Comparison of ENCODE assay signal across 1 cellular context in genomic region chr18:77341527-77341926, GRCh38.
TF ChIP-seq lines count a peak whose summit lies in the region.

No MANE protein-coding gene starts in this region.

TF ChIP-seq in K562, 482 proteins besides CTCF, POLR2A, EP300 and RAD21 (continued from another document):
- no peak for TF ChIP-seq ZBTB40 (IDR thresholded peaks at IDR 0.05)
- TF ChIP-seq ZBTB40 (CRISPR knock-in tag; IDR thresholded peaks at IDR 0.05) = no peak
- no peak for TF ChIP-seq ZNF133 (CRISPR knock-in tag; IDR thresholded peaks at IDR 0.05)
- TF ChIP-seq TAF15 (IDR thresholded peaks at IDR 0.05; ENCODE audit: low read depth, low read length) = no peak
- TF ChIP-seq MCM2 (IDR thresholded peaks at IDR 0.05; ENCODE audit: low read depth) = no peak
- TF ChIP-seq ETS1 (conservative IDR thresholded peaks at IDR 0.05; ENCODE audit: control insufficient read depth, low read depth, low read length) = no peak
- no peak for TF ChIP-seq ZC3H11A (IDR thresholded peaks at IDR 0.05; ENCODE audit: low read depth, low read length)
- TF ChIP-seq ZNF655 (CRISPR knock-in tag; IDR thresholded peaks at IDR 0.05) = no peak
- TF ChIP-seq NUFIP1 (IDR thresholded peaks at IDR 0.05; ENCODE audit: partially characterized antibody) = no peak
- TF ChIP-seq PRMT5 (CRISPR knock-in tag; IDR thresholded peaks at IDR 0.05) = no peak
- TF ChIP-seq ZNF197 (CRISPR knock-in tag; IDR thresholded peaks at IDR 0.05; ENCODE audit: low read depth) = no peak
